Comparison of ENCODE assay signal across 13 cellular contexts in the genomic region with DNA sequence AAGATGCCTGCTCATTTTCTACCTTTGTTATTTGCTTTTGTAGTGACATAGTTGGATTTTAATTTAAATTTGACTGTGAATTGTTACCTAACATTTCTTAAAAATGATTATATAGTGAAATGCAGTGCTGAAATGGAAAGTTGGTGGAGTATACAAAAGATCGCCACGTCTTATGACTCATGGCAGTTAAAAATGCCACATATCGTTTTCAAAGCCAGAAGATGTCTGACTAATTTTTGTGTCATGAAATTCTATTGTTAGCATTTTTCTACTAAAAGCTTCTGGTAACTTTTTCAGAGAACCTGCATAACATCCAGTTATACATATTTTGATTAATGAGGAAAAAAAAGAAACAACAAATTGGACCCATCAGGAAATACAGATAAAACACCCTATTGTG. TPM values are rescaled to one million over a fixed set of nuclear protein-coding genes. Genes with fewer than 3 reads are reported as not detected.
A peak's percentile ranks its signal among the peaks of the same experiment; 100 is the strongest.
DNase-seq lines count a peak whose midpoint lies in the region; ATAC-seq and TF ChIP-seq lines count a peak whose summit lies in the region.
"Had no signal": no experiment of that assay in that cellular context is flagged by ENCODE, and none has a peak within 500 bp of the region (broad histone marks: within the 10 kb centered on the region; RNA-seq: fewer than 3 reads in every experiment).

No MANE protein-coding gene starts in this region.

- H2AFZ ChIP-seq in IMR-90 (replicated peaks; ENCODE audit: low read length, poor library complexity), result no peak overlapping the region

- no peak overlapping the region for H3K4me3 Mint-ChIP-seq in mesothelial cell of epicardium
- H3K4me3 Mint-ChIP-seq in CD8-positive, alpha-beta T cell, result no peak overlapping the region

- H3K4me1 Mint-ChIP-seq in mesothelial cell of epicardium, result peaks cover 10% of the 10 kb centered on the region
- peaks cover 76% of the 10 kb centered on the region for H3K4me1 Mint-ChIP-seq in CD8-positive, alpha-beta T cell (ENCODE audit: low read depth)

- no peak overlapping the region for H4K91ac ChIP-seq in IMR-90 (ENCODE audit: insufficient read depth, low read depth, low read length)

- H2BK120ac ChIP-seq in IMR-90 (ENCODE audit: low read depth, low read length), result no peak overlapping the region

- H2BK15ac ChIP-seq in IMR-90 (ENCODE audit: low read depth, low read length), result no peak overlapping the region

- peaks cover 59% of the 10 kb centered on the region for H4K20me1 ChIP-seq in IMR-90 (ENCODE audit: insufficient read depth, low read length)

- CTCF ChIA-PET in IMR-90 (lab: Yijun Ruan, JAX), result no interaction called here
- CTCF ChIA-PET in CD8-positive, alpha-beta T cell (lab: Charles Lee), result no interaction called here

- no peak overlapping the region for H3K23ac ChIP-seq in IMR-90 (ENCODE audit: low read depth, low read length)

- dilution Hi-C loops in IMR-90 (cut with HindIII; ENCODE audit: low sequenced_read_pairs, unreplicated experiment), result no loop called here

- no peak overlapping the region for H3K4ac ChIP-seq in IMR-90 (ENCODE audit: low read depth, low read length)

- H3K4me3 ChIP-seq in IMR-90 (ENCODE audit: insufficient read depth, low read depth, low read length), result no peak overlapping the region
- no peak overlapping the region for H3K4me3 ChIP-seq in astrocyte of the spinal cord (ENCODE audit: low read depth, low read length)
- no peak overlapping the region for H3K4me3 ChIP-seq in CD8-positive, alpha-beta T cell (ENCODE audit: low read depth, low read length)
- H3K4me3 ChIP-seq: uterus had no signal

- peaks cover 2% of the 10 kb centered on the region; the same call in 1 of the 2 replicates for H3K4me1 ChIP-seq in IMR-90 (ENCODE audit: control insufficient read depth, insufficient read depth, low read length)
- H3K4me1 ChIP-seq in CD8-positive, alpha-beta T cell (ENCODE audit: insufficient read depth, low read length), result peaks cover 7% of the 10 kb centered on the region
- H3K4me1 ChIP-seq: uterus had no signal

- no peak overlapping the region for H4K8ac ChIP-seq in IMR-90 (ENCODE audit: low read depth in 2 of 2, low read length in 2 of 2)

- H4K5ac ChIP-seq in IMR-90 (ENCODE audit: low read depth, low read length), result no peak overlapping the region

- H3K27ac ChIP-seq in IMR-90 (ENCODE audit: insufficient read depth, low read length), result no peak overlapping the region
- H3K27ac ChIP-seq in CD8-positive, alpha-beta T cell (ENCODE audit: low read depth, low read length), result no peak overlapping the region
- H3K27ac ChIP-seq: uterus had no signal

- no peak overlapping the region for H3K27ac Mint-ChIP-seq in mesothelial cell of epicardium
- no peak overlapping the region for H3K27ac Mint-ChIP-seq in CD8-positive, alpha-beta T cell

- intact Hi-C loops in IMR-90 (cut with micrococcal nuclease), result loop anchor here (5.0 kb wide), 1 partner anchor 66 kb away; no protein-coding TSS in a partner anchor
- intact Hi-C loops in CD8-positive, alpha-beta T cell (cut with DNase I, micrococcal nuclease), result no loop called here

- no peaks in the 10 kb centered on the region for H3K9me3 Mint-ChIP-seq in mesothelial cell of epicardium
- no peaks in the 10 kb centered on the region for H3K9me3 Mint-ChIP-seq in CD8-positive, alpha-beta T cell

- no peak overlapping the region for H2AK5ac ChIP-seq in IMR-90 (ENCODE audit: low read depth, low read length)

- no peak overlapping the region for H3K18ac ChIP-seq in IMR-90 (ENCODE audit: low read depth, low read length)

- peak overlapping the region; percentile 64; the same call in 1 of the 2 replicates for H3K4me2 ChIP-seq in IMR-90 (ENCODE audit: low read depth, low read length)

- H3K27me3 Mint-ChIP-seq in mesothelial cell of epicardium (ENCODE audit: low read depth), result no peaks in the 10 kb centered on the region
- no peaks in the 10 kb centered on the region for H3K27me3 Mint-ChIP-seq in CD8-positive, alpha-beta T cell (ENCODE audit: low read depth)

- H2BK5ac ChIP-seq in IMR-90 (ENCODE audit: low read depth, low read length, poor library complexity, severe bottlenecking), result peak overlapping the region; percentile 20

- peaks cover 7% of the 10 kb centered on the region for H3K9me1 ChIP-seq in IMR-90 (ENCODE audit: insufficient read depth, low read length)

- H2BK20ac ChIP-seq in IMR-90 (ENCODE audit: low read depth, low read length), result no peak overlapping the region

- no peak overlapping the region for H3K56ac ChIP-seq in IMR-90 (ENCODE audit: extremely low read depth, insufficient read depth, low read length)

- no TSS peak for BruUV-seq in IMR-90 (replicated peaks; lab: Mats Ljungman, UMichigan)

- no peak overlapping the region for H3K14ac ChIP-seq in IMR-90 (replicated peaks; ENCODE audit: low read depth, low read length)

- no peaks in the 10 kb centered on the region for H3K9me3 ChIP-seq in IMR-90 (ENCODE audit: control insufficient read depth, insufficient read depth, low read length)
- H3K9me3 ChIP-seq in CD8-positive, alpha-beta T cell (ENCODE audit: low read length), result no peaks in the 10 kb centered on the region
- H3K9me3 ChIP-seq: uterus had no signal

- POLR2A ChIA-PET in IMR-90 (lab: Charles Lee; ENCODE audit: unreplicated experiment), result no interaction called here
- POLR2A ChIA-PET in CD8-positive, alpha-beta T cell (lab: Charles Lee), result interaction anchor here (0.7 kb wide), 1 partner anchor 28 kb away, joined by 4 read pairs; no protein-coding TSS in a partner anchor

- ATAC-seq in IMR-90 (ENCODE audit: low read depth) (peak; percentile 83), GM21367 (IDR thresholded peaks at IDR 0.05; ENCODE audit: unreplicated experiment) (no peak), GM18502 (IDR thresholded peaks at IDR 0.05; ENCODE audit: poor library complexity, unreplicated experiment) (no peak)
- ATAC-seq in CD8-positive, alpha-beta T cell, result no peak
- ATAC-seq: left cardiac atrium had no signal

- TF ChIP-seq CTCF in IMR-90 (conservative IDR thresholded peaks at IDR 0.05; ENCODE audit: low read depth, low read length), result no peak
- no peak for TF ChIP-seq CTCF in astrocyte of the spinal cord (IDR thresholded peaks at IDR 0.05; ENCODE audit: low read depth, low read length)
- TF ChIP-seq CTCF in mesothelial cell of epicardium (IDR thresholded peaks at IDR 0.05; ENCODE audit: unreplicated experiment), result no peak
- TF ChIP-seq CTCF in CD8-positive, alpha-beta T cell (IDR thresholded peaks at IDR 0.05), result no peak

- no peak overlapping the region for H2AK9ac ChIP-seq in IMR-90 (replicated peaks; ENCODE audit: low read depth, low read length, poor library complexity)

- no peak for TF ChIP-seq POLR2A in IMR-90 (IDR thresholded peaks at IDR 0.05; ENCODE audit: low read depth, low read length)

- DNase-seq in COLO829 (ENCODE audit: low spot score), result peak; percentile 64
- peak; percentile 87 for DNase-seq in IMR-90
- peak; percentile 79 for DNase-seq in astrocyte of the spinal cord (ENCODE audit: low read depth, low spot score)
- DNase-seq in kidney tubule cell (ENCODE audit: low spot score), result peak; percentile 64
- no peak for DNase-seq in mesothelial cell of epicardium (ENCODE audit: low spot score in 2 of 2, unreplicated experiment in 2 of 2)
- DNase-seq in CD8-positive, alpha-beta T cell, result no peak
- DNase-seq: activated effector memory CD4-positive, alpha-beta T cell treated with anti-CD3 and anti-CD28 coated beads, Interleukin-2, amount 50 U/mL, for 16 hours; left cardiac atrium; NCI-H2029; posterior cingulate gyrus; uterus had no signal

- H3K36me3 Mint-ChIP-seq in mesothelial cell of epicardium, result peaks cover 2% of the 10 kb centered on the region
- peaks cover 3% of the 10 kb centered on the region for H3K36me3 Mint-ChIP-seq in CD8-positive, alpha-beta T cell

- H3K79me1 ChIP-seq in IMR-90 (ENCODE audit: low read depth in 1 of 2, low read length in 2 of 2), result peaks cover 51 to 72% of the 10 kb centered on the region in 2 experiments

- H3K9ac ChIP-seq in IMR-90 (ENCODE audit: low read depth, low read length), result no peak overlapping the region

- no CpG with 5 or more reads among the region's 3 CpGs for WGBS in IMR-90 (ENCODE audit: extremely low coverage in 2 of 2, insufficient read length in 1 of 2), 2 experiments

- H3K27me3 ChIP-seq in IMR-90 (ENCODE audit: control insufficient read depth, insufficient read depth, low read length), result no peaks in the 10 kb centered on the region
- H3K27me3 ChIP-seq in CD8-positive, alpha-beta T cell (ENCODE audit: insufficient read depth, low read length), result no peaks in the 10 kb centered on the region
- H3K27me3 ChIP-seq: uterus had no signal

- no peak for TF ChIP-seq RAD21 in IMR-90 (IDR thresholded peaks at IDR 0.05; ENCODE audit: low read length)

- no peaks in the 10 kb centered on the region for H3K36me3 ChIP-seq in IMR-90 (ENCODE audit: control insufficient read depth, insufficient read depth, low read length)
- no peaks in the 10 kb centered on the region for H3K36me3 ChIP-seq in CD8-positive, alpha-beta T cell (ENCODE audit: insufficient read depth, low read length)
- H3K36me3 ChIP-seq: uterus had no signal

- in situ Hi-C loops in IMR-90 (cut with MboI; ENCODE audit: low sequenced_read_pairs) (no loop called here), astrocyte of the spinal cord (cut with HindIII; ENCODE audit: low sequenced_read_pairs) (no loop called here)

TF ChIP-seq in IMR-90, 13 proteins besides CTCF, POLR2A, EP300 and RAD21:
- TF ChIP-seq FOS (IDR thresholded peaks at IDR 0.05; ENCODE audit: low read depth, low read length), result peak; percentile 88
- no peak for TF ChIP-seq MXI1 (IDR thresholded peaks at IDR 0.05; ENCODE audit: borderline replicate concordance, low read depth, low read length)
- no peak for TF ChIP-seq RFX5 (IDR thresholded peaks at IDR 0.05; ENCODE audit: low read depth, low read length)
- peak; percentile 38; the same call in 1 of the 2 replicates for TF ChIP-seq MAFK (IDR thresholded peaks at IDR 0.05; ENCODE audit: low read depth, low read length)
- TF ChIP-seq CEBPB (IDR thresholded peaks at IDR 0.05; ENCODE audit: low read depth, low read length), result no peak
- no peak for TF ChIP-seq CHD1 (IDR thresholded peaks at IDR 0.05; ENCODE audit: low read depth, low read length)

RNA-seq across cellular contexts. Expression of a gene that starts 20.6 kb away (rescaled TPM):
- total RNA-seq in IMR-90 (2012; rRNA removed) (32.6 and 33.3 TPM in 2 replicates), mesothelial cell of epicardium (57.5 to 58.7 TPM (median 57.9 TPM) in 3 replicates)
- 12.2 and 14.5 TPM in 2 replicates for polyA plus RNA-seq in IMR-90 (2012; rRNA removed)
- polyA plus RNA-seq in IMR-90 (2012; cell fraction: cytosol; rRNA removed), result 3.4 and 3.8 TPM in 2 replicates
- 2.7 and 24.8 TPM in 2 replicates for polyA plus RNA-seq in IMR-90 (2012; cell fraction: nucleus; rRNA removed; ENCODE audit: low replicate concordance)
- 10 to 100 TPM; 29.4 to 31.7 TPM for total RNA-seq in CD8-positive, alpha-beta T cell

RNA-seq across cellular contexts. Expression of a gene that starts 44.0 kb away (rescaled TPM):
- total RNA-seq in IMR-90 (2012; rRNA removed), result 10.3 and 11.7 TPM in 2 replicates
- 4.4 and 4.5 TPM in 2 replicates for polyA plus RNA-seq in IMR-90 (2012; rRNA removed)
- polyA plus RNA-seq in IMR-90 (2012; cell fraction: cytosol; rRNA removed), result 1.5 and 1.7 TPM in 2 replicates
- polyA plus RNA-seq in IMR-90 (2012; cell fraction: nucleus; rRNA removed; ENCODE audit: low replicate concordance), result 3.7 and 11.7 TPM in 2 replicates
- total RNA-seq in mesothelial cell of epicardium, result 9.8 to 11.1 TPM (median 10.1 TPM) in 3 replicates
- total RNA-seq in CD8-positive, alpha-beta T cell, result 10 to 100 TPM; 13.1 to 14.8 TPM

Comparison
In these comparisons a context has a peak if more than half of its experiments do, and no peak if none do; other contexts are left out.
1. DNase-seq: peak in COLO829 (single experiment), IMR-90 (single experiment), astrocyte of the spinal cord (single experiment) and kidney tubule cell (single experiment); none in mesothelial cell of epicardium (0 of 2) and CD8-positive, alpha-beta T cell (0 of 7).